9 cellular contexts compared by ENCODE assay signal in genomic region chr11:105034494-105035261, GRCh38. TPM values are rescaled to one million over a fixed set of nuclear protein-coding genes. Genes with fewer than 3 reads are reported as not detected.
A peak's percentile ranks its signal among the peaks of the same experiment; 100 is the strongest.
DNase-seq lines count a peak whose midpoint lies in the region; ATAC-seq and TF ChIP-seq lines count a peak whose summit lies in the region.
"Not testable (repeated sequence)": the region's sequence is repeated elsewhere in the genome, so short reads cannot be mapped to it uniquely, and the experiment has no call there.
"Had no signal": no experiment of that assay in that cellular context is flagged by ENCODE, and none has a peak within 500 bp of the region (broad histone marks: within the 10 kb centered on the region; RNA-seq: fewer than 3 reads in every experiment).

Gene CASP1, minus strand, starts transcription at chr11:105035144. Its CDS starts 31 bp downstream, at chr11:105035113.

- DNase-seq in H4 (ENCODE audit: low spot score) (peak; percentile 57), astrocyte of the spinal cord (ENCODE audit: low read depth, low spot score) (peak; percentile 69), glomerular visceral epithelial cell (ENCODE audit: extremely low spot score) (peak; percentile 11)
- DNase-seq in osteocyte (ENCODE audit: extremely low spot score, unreplicated experiment); upper lobe of right lung: not testable (repeated sequence)

- H3K9me3 ChIP-seq in upper lobe of right lung = not testable (repeated sequence)

- in situ Hi-C loops in astrocyte of the spinal cord (cut with HindIII; ENCODE audit: low sequenced_read_pairs) = not testable (repeated sequence)

- H3K4me1 Mint-ChIP-seq in osteocyte (ENCODE audit: unreplicated experiment) = not testable (repeated sequence)

- not testable (repeated sequence) for H3K4me3 ChIP-seq in astrocyte of the spinal cord (ENCODE audit: low read depth, low read length)
- H3K4me3 ChIP-seq in upper lobe of right lung = peak within 1 kb of the TSS; percentile 52

- not testable (repeated sequence) for H3K27me3 Mint-ChIP-seq in osteocyte (ENCODE audit: unreplicated experiment)

- peaks cover 18% of the 10 kb centered on the region for H3K36me3 ChIP-seq in upper lobe of right lung

- not testable (repeated sequence) for H3K36me3 Mint-ChIP-seq in osteocyte (ENCODE audit: unreplicated experiment)

- peak within 1 kb of the TSS; percentile 83 for H3K27ac ChIP-seq in upper lobe of right lung

- TF ChIP-seq CTCF in astrocyte of the spinal cord (IDR thresholded peaks at IDR 0.05; ENCODE audit: low read depth, low read length); osteocyte (IDR thresholded peaks at IDR 0.05); upper lobe of right lung (IDR thresholded peaks at IDR 0.05): not testable (repeated sequence)

- H3K27ac Mint-ChIP-seq in osteocyte (ENCODE audit: unreplicated experiment) = peak within 1 kb of the TSS; percentile 61

- H3K4me1 ChIP-seq in upper lobe of right lung = not testable (repeated sequence)

- not testable (repeated sequence) for H3K27me3 ChIP-seq in upper lobe of right lung

- H3K9me3 Mint-ChIP-seq in osteocyte (ENCODE audit: unreplicated experiment) = not testable (repeated sequence)

- intact Hi-C loops in T-helper 1 cell treated with Interleukin-12 subunit alpha and Interleukin-12 subunit beta and Interleukin-4 antibody, amounts not matched to agents 30 ng/mL and 1 ng/mL, for 36 hours (cut with micrococcal nuclease) = loop anchor here (1.0 to 5.0 kb wide), 4 partner anchors 11 to 1043 kb away; partner anchors contain the start of genes AASDHPPT, CARD16 and KBTBD3
- intact Hi-C loops in upper lobe of right lung (cut with DNase I) = not testable (repeated sequence)

- H3K4me3 Mint-ChIP-seq in osteocyte (ENCODE audit: unreplicated experiment) = not testable (repeated sequence)

- ATAC-seq in GM18499 (IDR thresholded peaks at IDR 0.05; ENCODE audit: insufficient read depth, unreplicated experiment) (peak; percentile 95), HG03575 (IDR thresholded peaks at IDR 0.05; ENCODE audit: extremely low read depth, insufficient number of reproducible peaks, low FRiP score, unreplicated experiment) (peak; percentile 97), upper lobe of right lung (peak; percentile 90)

RNA-seq across cellular contexts. Expression of gene CASP1, which starts in this region (rescaled TPM):
- total RNA-seq in H4 (2014; rRNA removed; shearing (Covaris generic)) = 14.2 and 28.6 TPM in 2 replicates
- 77.3 and 87.9 TPM in 2 replicates for total RNA-seq in T-helper 1 cell treated with Interleukin-12 subunit alpha and Interleukin-12 subunit beta and Interleukin-4 antibody, amounts not matched to agents 30 ng/mL and 1 ng/mL, for 36 hours
- total RNA-seq in osteocyte (0.55 and 1.1 TPM in 2 replicates), upper lobe of right lung (106 TPM)
- total RNA-seq: H7 had no signal
